In the genomic region with DNA sequence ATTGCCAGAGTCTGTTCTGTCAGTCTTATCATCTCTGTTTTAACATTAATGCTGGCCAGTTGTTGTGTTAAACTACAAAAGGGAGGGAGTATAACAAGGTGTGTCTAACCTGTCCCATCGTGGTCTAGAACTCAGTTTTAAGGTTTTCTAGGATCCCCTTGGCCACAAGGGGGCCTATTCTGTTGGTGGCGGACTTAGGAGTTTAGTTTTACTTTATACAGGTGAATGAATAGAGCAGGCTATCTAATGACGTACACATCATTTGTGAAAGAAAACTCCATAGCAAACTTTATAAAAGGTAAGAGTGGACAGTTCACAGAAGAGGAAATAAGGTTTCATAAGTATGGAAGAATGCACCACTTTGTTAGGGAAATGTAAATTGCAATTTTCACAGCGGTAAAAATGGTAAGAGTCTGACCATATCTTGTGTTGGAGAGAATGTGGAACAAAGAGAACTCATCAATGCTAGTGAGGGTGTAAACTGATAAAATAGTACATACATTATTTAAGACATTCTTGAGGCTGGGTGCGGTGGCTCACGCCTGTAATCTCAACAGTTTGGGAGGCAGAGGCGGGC, we compare ENCODE assay signal across 8 cellular contexts. TPM values are rescaled to one million over a fixed set of nuclear protein-coding genes. Genes with fewer than 3 reads are reported as not detected.
DNase-seq lines count a peak whose midpoint lies in the region; ATAC-seq and TF ChIP-seq lines count a peak whose summit lies in the region.

No MANE protein-coding gene starts in this region.

- H3K27ac ChIP-seq in foreskin keratinocyte (no peak overlapping the region), tibial nerve (no peak overlapping the region)

- peaks cover 4% of the 10 kb centered on the region for H3K4me1 ChIP-seq in foreskin keratinocyte
- peaks cover 0 to 24% (median 12%) of the 10 kb centered on the region in 4 donors for H3K4me1 ChIP-seq in tibial nerve

- peak; percentile 66 for TF ChIP-seq CTCF in foreskin keratinocyte (conservative IDR thresholded peaks at IDR 0.05)
- TF ChIP-seq CTCF in tibial nerve (IDR thresholded peaks at IDR 0.05): peak in 3 of 5 experiments; percentile 13 to 34 (median 17)

- H3K9me3 ChIP-seq in tibial nerve: no peaks in the 10 kb centered on the region

- DNase-seq in NCI-H2171 treated with DMSO at 0.1 percent for 48 hours (lab: John Stamatoyannopoulos, UW) (peak; percentile 6), NCI-H2171 (lab: John Stamatoyannopoulos, UW) (no peak), M059J (ENCODE audit: low read depth) (peak; percentile 27), activated T-cell treated with anti-CD3 and anti-CD28 coated beads for 1 hour (ENCODE audit: low read depth) (peak; percentile 30), foreskin keratinocyte (peak in 1 of 2 donors; percentile 26), tibial nerve (ENCODE audit: low spot score in 2 of 2) (no peak), cerebellar nuclear complex (lab: John Stamatoyannopoulos, UW) (no peak)

- TF ChIP-seq EP300 in tibial nerve (IDR thresholded peaks at IDR 0.05): no peak

- H3K36me3 ChIP-seq in tibial nerve: peaks cover 0 to 18% (median 0%) of the 10 kb centered on the region in 3 donors

- ATAC-seq in foreskin keratinocyte (peak; percentile 52), HG02763 (IDR thresholded peaks at IDR 0.05; ENCODE audit: unreplicated experiment) (no peak)

- no peak for TF ChIP-seq POLR2A in tibial nerve (IDR thresholded peaks at IDR 0.05)

- no peak overlapping the region for H3K4me3 ChIP-seq in tibial nerve

- H3K27me3 ChIP-seq in foreskin keratinocyte (no peaks in the 10 kb centered on the region), tibial nerve (no peaks in the 10 kb centered on the region)

- WGBS in tibial nerve, 2 donors: 76 to 79% methylated on average over 7 of the region's 7 CpGs

RNA-seq across cellular contexts. Expression of gene ATF6, which starts 2.5 kb away (rescaled TPM):
- total RNA-seq in M059J (2014; rRNA removed; shearing (Covaris generic)): 37.9 and 38.8 TPM in 2 replicates
- total RNA-seq in foreskin keratinocyte: 16.1 and 16.8 TPM in 2 replicates
- 8.3 and 10.8 TPM in 2 replicates for polyA plus RNA-seq in foreskin keratinocyte
- total RNA-seq in tibial nerve: 10 to 100 TPM; 26.1 to 35.4 (median 32.3) TPM

RNA-seq across cellular contexts. Expression of gene DUSP12, which starts 14.0 kb away (rescaled TPM):
- total RNA-seq in M059J (2014; rRNA removed; shearing (Covaris generic)): 39.9 and 44.5 TPM in 2 replicates
- total RNA-seq in foreskin keratinocyte: 31.9 and 32.0 TPM in 2 replicates
- polyA plus RNA-seq in foreskin keratinocyte: 27.1 and 30.0 TPM in 2 replicates
- total RNA-seq in tibial nerve: 10 to 100 TPM; 33.5 to 40.6 (median 39.3) TPM

RNA-seq across cellular contexts. Expression of gene FCRLB, which starts 42.3 kb away (rescaled TPM):
- 2.7 and 3.2 TPM in 2 replicates for total RNA-seq in M059J (2014; rRNA removed; shearing (Covaris generic))
- total RNA-seq in foreskin keratinocyte: 0.51 and 0.92 TPM in 2 replicates
- polyA plus RNA-seq in foreskin keratinocyte: 0.72 and 0.87 TPM in 2 replicates
- 1 to 10 TPM; 2.4 to 4.7 (median 2.6) TPM for total RNA-seq in tibial nerve

RNA-seq across cellular contexts. Expression of gene FCRLA, which starts 56.6 kb away (rescaled TPM):
- 1.9 and 2.0 TPM in 2 replicates for total RNA-seq in M059J (2014; rRNA removed; shearing (Covaris generic))
- total RNA-seq in foreskin keratinocyte (0.53 and 0.58 TPM in 2 replicates), tibial nerve (1 to 10 TPM in 2 of 4 donors, under 1 TPM in 1, not detected in 1; 0.60 to 2.1 (median 1.1) TPM)
- 0.45 and 0.77 TPM in 2 replicates for polyA plus RNA-seq in foreskin keratinocyte

Comparison
In these comparisons a context has a peak if more than half of its experiments do, and no peak if none do; other contexts are left out.
1. DNase-seq: peak in NCI-H2171 treated with DMSO at 0.1 percent for 48 hours (single experiment), M059J (single experiment) and activated T-cell treated with anti-CD3 and anti-CD28 coated beads for 1 hour (single experiment); none in NCI-H2171 (single experiment), tibial nerve (0 of 2) and cerebellar nuclear complex (0 of 2).